Comparison of ENCODE assay signal across 16 cellular contexts in the genomic region with DNA sequence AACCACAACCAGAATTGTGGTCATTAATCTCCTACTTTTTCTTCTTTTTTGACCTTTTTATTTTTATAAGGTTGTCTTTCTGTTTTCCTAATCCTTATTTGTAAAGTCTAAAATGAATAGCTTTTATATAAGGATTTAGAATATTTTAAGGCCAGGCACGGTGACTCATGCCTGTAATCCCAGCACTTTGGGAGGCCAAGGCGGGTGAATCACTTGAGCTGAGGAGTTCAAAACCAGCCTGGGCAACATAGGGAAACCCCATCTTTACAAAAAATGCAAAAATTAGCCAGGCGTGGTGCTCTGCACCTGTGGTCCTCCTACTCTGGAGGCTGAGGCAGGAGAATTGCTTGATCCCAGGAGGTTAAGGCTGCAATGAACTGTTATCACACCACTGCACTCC. TPM values are rescaled to one million over a fixed set of nuclear protein-coding genes. Genes with fewer than 3 reads are reported as not detected.
A peak's percentile ranks its signal among the peaks of the same experiment; 100 is the strongest.
DNase-seq lines count a peak whose midpoint lies in the region; ATAC-seq and TF ChIP-seq lines count a peak whose summit lies in the region.
"Had no signal": no experiment of that assay in that cellular context is flagged by ENCODE, and none has a peak within 500 bp of the region (broad histone marks: within the 10 kb centered on the region; RNA-seq: fewer than 3 reads in every experiment).

No MANE protein-coding gene starts in this region.

- H2AFZ ChIP-seq in osteoblast (ENCODE audit: low read length): no peak overlapping the region

- TF ChIP-seq CTCF in choroid plexus epithelial cell (conservative IDR thresholded peaks at IDR 0.05; ENCODE audit: low read depth, low read length) (no peak), osteoblast (IDR thresholded peaks at IDR 0.05; ENCODE audit: extremely low read depth, low read depth, low read length) (no peak), tibial artery (IDR thresholded peaks at IDR 0.05) (no peak)

- H3K27ac ChIP-seq in osteoblast (ENCODE audit: low read depth, low read length): peak overlapping the region; percentile 35
- H3K27ac ChIP-seq in tibial artery: peak overlapping the region in 1 of 2 donors; percentile 52
- H3K27ac ChIP-seq: cardiac muscle cell had no signal

- H3K4me1 ChIP-seq in osteoblast (ENCODE audit: insufficient read depth, low read length): peaks cover 30% of the 10 kb centered on the region
- peaks cover 0 to 59% (median 16%) of the 10 kb centered on the region in 4 donors for H3K4me1 ChIP-seq in tibial artery

- DNase-seq in ELR (ENCODE audit: low read depth): peak; percentile 71
- peak; percentile 38 for DNase-seq in NCI-H226
- DNase-seq in choroid plexus epithelial cell (ENCODE audit: low read depth): peak; percentile 41
- DNase-seq in osteoblast (ENCODE audit: insufficient read length, low spot score, missing footprints): peak; percentile 23
- no peak for DNase-seq in iPS-NIHi7 (ENCODE audit: extremely low spot score)
- DNase-seq in tibial artery: no peak
- DNase-seq in COR-L47 (lab: John Stamatoyannopoulos, UW): no peak
- DNase-seq: activated gamma-delta T cell treated with Interleukin-2 at 50 U/mL for 16 hours; NCI-H2029 treated with DMSO at 0.1 percent for 48 hours; NCI-H774; nephron progenitor cell; SHP77 treated with DMSO at 0.1 percent for 48 hours; sigmoid colon; stimulated activated CD4-positive, alpha-beta T cell treated with anti-CD3 and anti-CD28 coated beads, Interleukin-4, amount 100 ng/mL, for 24 hours had no signal

- H3K79me2 ChIP-seq in osteoblast (ENCODE audit: insufficient read depth, low read length): no peaks in the 10 kb centered on the region

- no peaks in the 10 kb centered on the region for H3K9me3 ChIP-seq in osteoblast (ENCODE audit: low read depth, low read length)
- H3K9me3 ChIP-seq in tibial artery: no peaks in the 10 kb centered on the region
- H3K9me3 ChIP-seq: sigmoid colon had no signal

- H4K20me1 ChIP-seq in osteoblast (ENCODE audit: insufficient read depth, low read length): no peaks in the 10 kb centered on the region

- no peak overlapping the region for H3K4me3 ChIP-seq in choroid plexus epithelial cell (ENCODE audit: low read depth, low read length)
- H3K4me3 ChIP-seq in osteoblast (ENCODE audit: insufficient read depth, low read length): no peak overlapping the region
- H3K4me3 ChIP-seq in tibial artery: no peak overlapping the region
- H3K4me3 ChIP-seq: cardiac muscle cell, sigmoid colon had no signal

- H3K36me3 ChIP-seq in osteoblast (ENCODE audit: insufficient read depth, low read length) (no peaks in the 10 kb centered on the region), tibial artery (peaks cover 0 to 8% (median 0%) of the 10 kb centered on the region in 3 donors)

- H3K27me3 ChIP-seq in osteoblast (ENCODE audit: insufficient read depth, low read length) (no peaks in the 10 kb centered on the region), tibial artery (no peaks in the 10 kb centered on the region)
- H3K27me3 ChIP-seq: cardiac muscle cell, sigmoid colon had no signal

- no peak overlapping the region for H3K4me2 ChIP-seq in osteoblast (ENCODE audit: insufficient read depth, low read length)

- intact Hi-C loops in tibial artery (cut with DNase I; ENCODE audit: low total_unique reads): no loop called here

- ATAC-seq in GM21526 (IDR thresholded peaks at IDR 0.05; ENCODE audit: low FRiP score, unreplicated experiment): no peak

RNA-seq across cellular contexts. Expression of a gene that starts 55.1 kb away (rescaled TPM):
- total RNA-seq in osteoblast: 18.5 and 20.6 TPM in 2 replicates

Comparison
In these comparisons a context has a peak if more than half of its experiments do, and no peak if none do; other contexts are left out.
1. DNase-seq: peak in ELR (single experiment), NCI-H226 (single experiment), choroid plexus epithelial cell (single experiment) and osteoblast (single experiment); none in iPS-NIHi7 (single experiment), tibial artery (0 of 2) and COR-L47 (single experiment).